1 cellular context compared by ENCODE assay signal in the genomic region with DNA sequence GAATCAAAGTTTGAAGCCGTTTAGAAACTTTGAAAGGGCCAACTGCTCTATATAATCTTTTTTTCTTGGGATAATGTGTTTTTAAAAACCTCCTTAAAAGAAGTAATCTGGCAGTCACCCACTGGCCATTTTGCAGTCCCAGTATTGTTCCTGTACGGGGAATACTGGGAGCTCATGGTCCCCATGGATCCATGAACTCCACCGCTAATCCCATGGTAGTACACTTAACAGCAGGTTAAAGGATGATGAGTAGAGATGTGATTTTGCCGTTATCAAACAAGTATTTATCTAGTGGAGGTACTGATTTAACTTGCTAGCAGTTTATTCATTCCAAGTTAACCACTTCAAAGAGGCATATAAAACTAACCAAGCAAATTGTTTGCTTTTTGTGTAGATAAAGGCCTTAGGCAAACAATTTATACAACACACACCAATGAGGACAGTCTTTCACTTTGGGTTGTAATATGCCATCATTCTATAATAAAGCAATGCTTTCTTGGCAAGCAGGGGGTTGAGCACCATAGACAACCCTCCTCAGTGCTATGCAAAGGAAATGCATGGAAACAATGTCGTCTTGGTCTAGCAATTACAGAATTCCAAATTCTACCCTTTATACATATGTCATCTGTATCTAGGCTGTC.
TF ChIP-seq lines count a peak whose summit lies in the region.

No MANE protein-coding gene starts in this region.

TF ChIP-seq in HepG2, 621 proteins besides CTCF, POLR2A, EP300 and RAD21 (continued from another document):
- TF ChIP-seq, protein P1, sequence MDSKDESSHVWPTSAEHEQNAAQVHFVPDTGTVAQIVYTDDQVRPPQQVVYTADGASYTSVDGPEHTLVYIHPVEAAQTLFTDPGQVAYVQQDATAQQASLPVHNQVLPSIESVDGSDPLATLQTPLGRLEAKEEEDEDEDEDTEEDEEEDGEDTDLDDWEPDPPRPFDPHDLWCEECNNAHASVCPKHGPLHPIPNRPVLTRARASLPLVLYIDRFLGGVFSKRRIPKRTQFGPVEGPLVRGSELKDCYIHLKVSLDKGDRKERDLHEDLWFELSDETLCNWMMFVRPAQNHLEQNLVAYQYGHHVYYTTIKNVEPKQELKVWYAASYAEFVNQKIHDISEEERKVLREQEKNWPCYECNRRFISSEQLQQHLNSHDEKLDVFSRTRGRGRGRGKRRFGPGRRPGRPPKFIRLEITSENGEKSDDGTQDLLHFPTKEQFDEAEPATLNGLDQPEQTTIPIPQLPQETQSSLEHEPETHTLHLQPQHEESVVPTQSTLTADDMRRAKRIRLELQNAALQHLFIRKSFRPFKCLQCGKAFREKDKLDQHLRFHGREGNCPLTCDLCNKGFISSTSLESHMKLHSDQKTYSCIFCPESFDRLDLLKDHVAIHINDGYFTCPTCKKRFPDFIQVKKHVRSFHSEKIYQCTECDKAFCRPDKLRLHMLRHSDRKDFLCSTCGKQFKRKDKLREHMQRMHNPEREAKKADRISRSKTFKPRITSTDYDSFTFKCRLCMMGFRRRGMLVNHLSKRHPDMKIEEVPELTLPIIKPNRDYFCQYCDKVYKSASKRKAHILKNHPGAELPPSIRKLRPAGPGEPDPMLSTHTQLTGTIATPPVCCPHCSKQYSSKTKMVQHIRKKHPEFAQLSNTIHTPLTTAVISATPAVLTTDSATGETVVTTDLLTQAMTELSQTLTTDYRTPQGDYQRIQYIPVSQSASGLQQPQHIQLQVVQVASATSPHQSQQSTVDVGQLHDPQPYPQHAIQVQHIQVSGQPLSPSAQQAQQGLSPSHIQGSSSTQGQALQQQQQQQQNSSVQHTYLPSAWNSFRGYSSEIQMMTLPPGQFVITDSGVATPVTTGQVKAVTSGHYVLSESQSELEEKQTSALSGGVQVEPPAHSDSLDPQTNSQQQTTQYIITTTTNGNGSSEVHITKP (CRISPR knock-in tag; IDR thresholded peaks at IDR 0.05; ENCODE audit: low read depth), result no peak
- TF ChIP-seq, protein P2, sequence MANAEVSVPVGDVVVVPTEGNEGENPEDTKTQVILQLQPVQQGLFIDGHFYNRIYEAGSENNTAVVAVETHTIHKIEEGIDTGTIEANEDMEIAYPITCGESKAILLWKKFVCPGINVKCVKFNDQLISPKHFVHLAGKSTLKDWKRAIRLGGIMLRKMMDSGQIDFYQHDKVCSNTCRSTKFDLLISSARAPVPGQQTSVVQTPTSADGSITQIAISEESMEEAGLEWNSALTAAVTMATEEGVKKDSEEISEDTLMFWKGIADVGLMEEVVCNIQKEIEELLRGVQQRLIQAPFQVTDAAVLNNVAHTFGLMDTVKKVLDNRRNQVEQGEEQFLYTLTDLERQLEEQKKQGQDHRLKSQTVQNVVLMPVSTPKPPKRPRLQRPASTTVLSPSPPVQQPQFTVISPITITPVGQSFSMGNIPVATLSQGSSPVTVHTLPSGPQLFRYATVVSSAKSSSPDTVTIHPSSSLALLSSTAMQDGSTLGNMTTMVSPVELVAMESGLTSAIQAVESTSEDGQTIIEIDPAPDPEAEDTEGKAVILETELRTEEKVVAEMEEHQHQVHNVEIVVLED (CRISPR knock-in tag; IDR thresholded peaks at IDR 0.05; ENCODE audit: borderline replicate concordance), result no peak
- TF ChIP-seq ZNF703 (CRISPR knock-in tag; IDR thresholded peaks at IDR 0.05; ENCODE audit: borderline replicate concordance) (no peak), ZSCAN21 (CRISPR knock-in tag; IDR thresholded peaks at IDR 0.05; ENCODE audit: borderline replicate concordance) (no peak), ZEB1 (IDR thresholded peaks at IDR 0.05; ENCODE audit: insufficient replicate concordance, low read depth) (no peak), ZNF709 (CRISPR knock-in tag; IDR thresholded peaks at IDR 0.05) (no peak), ZNF75D (CRISPR knock-in tag; IDR thresholded peaks at IDR 0.05; ENCODE audit: borderline replicate concordance) (no peak), PRMT3 (CRISPR knock-in tag; IDR thresholded peaks at IDR 0.05; ENCODE audit: borderline replicate concordance, low read depth) (no peak), ZBTB7B (CRISPR knock-in tag; IDR thresholded peaks at IDR 0.05) (no peak), ZNF546 (CRISPR knock-in tag; conservative IDR thresholded peaks at IDR 0.05) (no peak), NAIF1 (CRISPR knock-in tag; IDR thresholded peaks at IDR 0.05; ENCODE audit: borderline replicate concordance) (no peak), NR2F2 (IDR thresholded peaks at IDR 0.05; ENCODE audit: borderline replicate concordance, low read depth) (no peak), CBX1 (IDR thresholded peaks at IDR 0.05; ENCODE audit: low read depth) (no peak), HMG20A (CRISPR knock-in tag; IDR thresholded peaks at IDR 0.05; ENCODE audit: borderline replicate concordance) (peak; percentile 85), HMG20B (CRISPR knock-in tag; conservative IDR thresholded peaks at IDR 0.05) (peak; percentile 91), ZFP36L1 (CRISPR knock-in tag; IDR thresholded peaks at IDR 0.05) (no peak), ZNF225 (CRISPR knock-in tag; IDR thresholded peaks at IDR 0.05) (no peak), GFI1 (CRISPR knock-in tag; IDR thresholded peaks at IDR 0.05; ENCODE audit: borderline replicate concordance) (peak; percentile 91), ZMAT3 (CRISPR knock-in tag; conservative IDR thresholded peaks at IDR 0.05) (no peak), PPARG (CRISPR knock-in tag; conservative IDR thresholded peaks at IDR 0.05) (no peak), RXRA (CRISPR knock-in tag; IDR thresholded peaks at IDR 0.05) (no peak), CBFB (CRISPR knock-in tag; IDR thresholded peaks at IDR 0.05) (peak; percentile 99), TCF7 (IDR thresholded peaks at IDR 0.05; ENCODE audit: low read depth) (peak; percentile 61), NFYC (CRISPR knock-in tag; IDR thresholded peaks at IDR 0.05) (no peak), TBX3 (IDR thresholded peaks at IDR 0.05; ENCODE audit: borderline replicate concordance) (peak; percentile 33; the same call in 1 of the 2 replicates), TEAD3 (CRISPR knock-in tag; optimal IDR thresholded peaks at IDR 0.05; ENCODE audit: borderline replicate concordance) (peak; percentile 36), RELA (CRISPR knock-in tag; IDR thresholded peaks at IDR 0.05) (no peak), ZIK1 (CRISPR knock-in tag; IDR thresholded peaks at IDR 0.05; ENCODE audit: borderline replicate concordance, low read depth) (no peak), ATF7-NPFF (CRISPR knock-in tag; IDR thresholded peaks at IDR 0.05; ENCODE audit: low read depth) (no peak)
- TF ChIP-seq, protein P3, sequence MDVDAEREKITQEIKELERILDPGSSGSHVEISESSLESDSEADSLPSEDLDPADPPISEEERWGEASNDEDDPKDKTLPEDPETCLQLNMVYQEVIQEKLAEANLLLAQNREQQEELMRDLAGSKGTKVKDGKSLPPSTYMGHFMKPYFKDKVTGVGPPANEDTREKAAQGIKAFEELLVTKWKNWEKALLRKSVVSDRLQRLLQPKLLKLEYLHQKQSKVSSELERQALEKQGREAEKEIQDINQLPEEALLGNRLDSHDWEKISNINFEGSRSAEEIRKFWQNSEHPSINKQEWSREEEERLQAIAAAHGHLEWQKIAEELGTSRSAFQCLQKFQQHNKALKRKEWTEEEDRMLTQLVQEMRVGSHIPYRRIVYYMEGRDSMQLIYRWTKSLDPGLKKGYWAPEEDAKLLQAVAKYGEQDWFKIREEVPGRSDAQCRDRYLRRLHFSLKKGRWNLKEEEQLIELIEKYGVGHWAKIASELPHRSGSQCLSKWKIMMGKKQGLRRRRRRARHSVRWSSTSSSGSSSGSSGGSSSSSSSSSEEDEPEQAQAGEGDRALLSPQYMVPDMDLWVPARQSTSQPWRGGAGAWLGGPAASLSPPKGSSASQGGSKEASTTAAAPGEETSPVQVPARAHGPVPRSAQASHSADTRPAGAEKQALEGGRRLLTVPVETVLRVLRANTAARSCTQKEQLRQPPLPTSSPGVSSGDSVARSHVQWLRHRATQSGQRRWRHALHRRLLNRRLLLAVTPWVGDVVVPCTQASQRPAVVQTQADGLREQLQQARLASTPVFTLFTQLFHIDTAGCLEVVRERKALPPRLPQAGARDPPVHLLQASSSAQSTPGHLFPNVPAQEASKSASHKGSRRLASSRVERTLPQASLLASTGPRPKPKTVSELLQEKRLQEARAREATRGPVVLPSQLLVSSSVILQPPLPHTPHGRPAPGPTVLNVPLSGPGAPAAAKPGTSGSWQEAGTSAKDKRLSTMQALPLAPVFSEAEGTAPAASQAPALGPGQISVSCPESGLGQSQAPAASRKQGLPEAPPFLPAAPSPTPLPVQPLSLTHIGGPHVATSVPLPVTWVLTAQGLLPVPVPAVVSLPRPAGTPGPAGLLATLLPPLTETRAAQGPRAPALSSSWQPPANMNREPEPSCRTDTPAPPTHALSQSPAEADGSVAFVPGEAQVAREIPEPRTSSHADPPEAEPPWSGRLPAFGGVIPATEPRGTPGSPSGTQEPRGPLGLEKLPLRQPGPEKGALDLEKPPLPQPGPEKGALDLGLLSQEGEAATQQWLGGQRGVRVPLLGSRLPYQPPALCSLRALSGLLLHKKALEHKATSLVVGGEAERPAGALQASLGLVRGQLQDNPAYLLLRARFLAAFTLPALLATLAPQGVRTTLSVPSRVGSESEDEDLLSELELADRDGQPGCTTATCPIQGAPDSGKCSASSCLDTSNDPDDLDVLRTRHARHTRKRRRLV (CRISPR knock-in tag; IDR thresholded peaks at IDR 0.05), result no peak
- TF ChIP-seq, protein P4, sequence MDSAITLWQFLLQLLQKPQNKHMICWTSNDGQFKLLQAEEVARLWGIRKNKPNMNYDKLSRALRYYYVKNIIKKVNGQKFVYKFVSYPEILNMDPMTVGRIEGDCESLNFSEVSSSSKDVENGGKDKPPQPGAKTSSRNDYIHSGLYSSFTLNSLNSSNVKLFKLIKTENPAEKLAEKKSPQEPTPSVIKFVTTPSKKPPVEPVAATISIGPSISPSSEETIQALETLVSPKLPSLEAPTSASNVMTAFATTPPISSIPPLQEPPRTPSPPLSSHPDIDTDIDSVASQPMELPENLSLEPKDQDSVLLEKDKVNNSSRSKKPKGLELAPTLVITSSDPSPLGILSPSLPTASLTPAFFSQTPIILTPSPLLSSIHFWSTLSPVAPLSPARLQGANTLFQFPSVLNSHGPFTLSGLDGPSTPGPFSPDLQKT (CRISPR knock-in tag; IDR thresholded peaks at IDR 0.05; ENCODE audit: borderline replicate concordance), result no peak
- TF ChIP-seq, protein P5, sequence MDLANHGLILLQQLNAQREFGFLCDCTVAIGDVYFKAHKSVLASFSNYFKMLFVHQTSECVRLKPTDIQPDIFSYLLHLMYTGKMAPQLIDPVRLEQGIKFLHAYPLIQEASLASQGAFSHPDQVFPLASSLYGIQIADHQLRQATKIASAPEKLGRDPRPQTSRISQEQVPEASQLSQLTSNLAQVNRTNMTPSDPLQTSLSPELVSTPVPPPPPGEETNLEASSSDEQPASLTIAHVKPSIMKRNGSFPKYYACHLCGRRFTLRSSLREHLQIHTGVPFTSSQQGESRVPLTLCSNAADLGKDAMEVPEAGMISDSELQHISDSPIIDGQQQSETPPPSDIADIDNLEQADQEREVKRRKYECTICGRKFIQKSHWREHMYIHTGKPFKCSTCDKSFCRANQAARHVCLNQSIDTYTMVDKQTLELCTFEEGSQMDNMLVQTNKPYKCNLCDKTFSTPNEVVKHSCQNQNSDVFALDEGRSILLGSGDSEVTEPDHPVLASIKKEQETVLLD (CRISPR knock-in tag; IDR thresholded peaks at IDR 0.05; ENCODE audit: low read depth), result no peak
- TF ChIP-seq, protein P6, sequence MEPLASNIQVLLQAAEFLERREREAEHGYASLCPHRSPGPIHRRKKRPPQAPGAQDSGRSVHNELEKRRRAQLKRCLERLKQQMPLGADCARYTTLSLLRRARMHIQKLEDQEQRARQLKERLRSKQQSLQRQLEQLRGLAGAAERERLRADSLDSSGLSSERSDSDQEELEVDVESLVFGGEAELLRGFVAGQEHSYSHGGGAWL (CRISPR knock-in tag; IDR thresholded peaks at IDR 0.05), result no peak
